In genomic region chr3:167886690-167887089, GRCh38 we compare ENCODE assay signal across 2 cellular contexts.
A peak's percentile ranks its signal among the peaks of the same experiment; 100 is the strongest.
TF ChIP-seq lines count a peak whose summit lies in the region.

No MANE protein-coding gene starts in this region.

TF ChIP-seq in IMR-90, 13 proteins besides CTCF, POLR2A, EP300 and RAD21:
- TF ChIP-seq NFE2L2 (IDR thresholded peaks at IDR 0.05; ENCODE audit: low read depth, low read length), result no peak
- TF ChIP-seq MAFK (IDR thresholded peaks at IDR 0.05; ENCODE audit: low read depth, low read length), result no peak
- TF ChIP-seq MXI1 (IDR thresholded peaks at IDR 0.05; ENCODE audit: borderline replicate concordance, low read depth, low read length), result no peak
- TF ChIP-seq CEBPB (IDR thresholded peaks at IDR 0.05; ENCODE audit: low read depth, low read length), result peak; percentile 61

TF ChIP-seq in HepG2, 621 proteins besides CTCF, POLR2A, EP300 and RAD21:
- no peak for TF ChIP-seq ZNF761 (CRISPR knock-in tag; conservative IDR thresholded peaks at IDR 0.05)
- no peak for TF ChIP-seq ZNF589 (CRISPR knock-in tag; conservative IDR thresholded peaks at IDR 0.05)
- TF ChIP-seq CEBPG (CRISPR knock-in tag; IDR thresholded peaks at IDR 0.05), result peak; percentile 52
- no peak for TF ChIP-seq MYNN (CRISPR knock-in tag; IDR thresholded peaks at IDR 0.05; ENCODE audit: low read depth)
- TF ChIP-seq SOX6 (IDR thresholded peaks at IDR 0.05), result no peak
- TF ChIP-seq SOX6 (CRISPR knock-in tag; IDR thresholded peaks at IDR 0.05), result peak; percentile 29; the same call in 1 of the 2 replicates
- no peak for TF ChIP-seq SP1 (IDR thresholded peaks at IDR 0.05)
- no peak for TF ChIP-seq SP1 (CRISPR knock-in tag; IDR thresholded peaks at IDR 0.05)
- TF ChIP-seq ZSCAN25 (CRISPR knock-in tag; IDR thresholded peaks at IDR 0.05), result no peak
- TF ChIP-seq ELF4 (CRISPR knock-in tag; IDR thresholded peaks at IDR 0.05; ENCODE audit: borderline replicate concordance), result no peak
- no peak for TF ChIP-seq ZNF451 (CRISPR knock-in tag; IDR thresholded peaks at IDR 0.05)
- no peak for TF ChIP-seq ZNF644 (CRISPR knock-in tag; IDR thresholded peaks at IDR 0.05; ENCODE audit: low read depth)
- no peak for TF ChIP-seq ONECUT2 (CRISPR knock-in tag; IDR thresholded peaks at IDR 0.05)
- TF ChIP-seq ZNF615 (CRISPR knock-in tag; IDR thresholded peaks at IDR 0.05; ENCODE audit: borderline replicate concordance), result no peak
- no peak for TF ChIP-seq NCOR1 (IDR thresholded peaks at IDR 0.05; ENCODE audit: borderline replicate concordance, low read length)
- TF ChIP-seq ATF7 (IDR thresholded peaks at IDR 0.05), result peak; percentile 42; the same call in 1 of the 2 replicates
- TF ChIP-seq ATF7 (CRISPR knock-in tag; IDR thresholded peaks at IDR 0.05), result no peak
- TF ChIP-seq CCDC6 (CRISPR knock-in tag; IDR thresholded peaks at IDR 0.05), result no peak
- no peak for TF ChIP-seq ZNF784 (CRISPR knock-in tag; IDR thresholded peaks at IDR 0.05; ENCODE audit: borderline replicate concordance)
- TF ChIP-seq ZNF446 (CRISPR knock-in tag; IDR thresholded peaks at IDR 0.05), result no peak
- TF ChIP-seq ATF4 (CRISPR knock-in tag; IDR thresholded peaks at IDR 0.05), result peak in 1 of 2 experiments; percentile 91; a peak in 2 of 4 replicates
- no peak for TF ChIP-seq MED8 (CRISPR knock-in tag; IDR thresholded peaks at IDR 0.05; ENCODE audit: insufficient replicate concordance)
- no peak for TF ChIP-seq GLI4 (CRISPR knock-in tag; IDR thresholded peaks at IDR 0.05; ENCODE audit: borderline replicate concordance)
- TF ChIP-seq DRAP1 (CRISPR knock-in tag; IDR thresholded peaks at IDR 0.05), result no peak
- TF ChIP-seq ZNF337 (CRISPR knock-in tag; IDR thresholded peaks at IDR 0.05; ENCODE audit: borderline replicate concordance, low read depth), result no peak
- TF ChIP-seq WIZ (CRISPR knock-in tag; IDR thresholded peaks at IDR 0.05), result no peak
- no peak for TF ChIP-seq ZNF30 (CRISPR knock-in tag; IDR thresholded peaks at IDR 0.05)
- TF ChIP-seq CEBPB (IDR thresholded peaks at IDR 0.05; ENCODE audit: borderline replicate concordance, low read depth, low read length), result 0 out of 2 replicates have a peak, but pooled peaks have one; percentile 39
- TF ChIP-seq HOXA9 (CRISPR knock-in tag; IDR thresholded peaks at IDR 0.05; ENCODE audit: borderline replicate concordance), result no peak
- TF ChIP-seq ZNF740 (CRISPR knock-in tag; IDR thresholded peaks at IDR 0.05), result no peak
